Comparison of ENCODE assay signal across 15 cellular contexts in genomic region chr4:95087657-95088455, GRCh38.
DNase-seq lines count a peak whose midpoint lies in the region; TF ChIP-seq lines count a peak whose summit lies in the region.
"Had no signal": no experiment of that assay in that cellular context is flagged by ENCODE, and none has a peak within 500 bp of the region (broad histone marks: within the 10 kb centered on the region; RNA-seq: fewer than 3 reads in every experiment).

No MANE protein-coding gene starts in this region.

- peaks cover 11% of the 10 kb centered on the region for H3K4me1 ChIP-seq in A673 (ENCODE audit: insufficient read depth, low read length, poor library complexity, severe bottlenecking)

- H3K4me1 Mint-ChIP-seq in activated naive CD8-positive, alpha-beta T cell treated with anti-CD3 and anti-CD28 coated beads for 36 hours: peaks cover 18% of the 10 kb centered on the region
- H3K4me1 Mint-ChIP-seq in activated CD4-positive, alpha-beta T cell treated with anti-CD3 and anti-CD28 coated beads, Interleukin-2, amount 10 ng/mL, durations not matched to agents 7 days and 5 days: peaks cover 12% of the 10 kb centered on the region

- H3K36me3 ChIP-seq in A673 (ENCODE audit: insufficient read depth, low read length, poor library complexity, severe bottlenecking): no peaks in the 10 kb centered on the region
- H3K36me3 ChIP-seq: thoracic aorta had no signal

- H3K9me3 ChIP-seq in A673 (ENCODE audit: low read depth, low read length, poor library complexity, severe bottlenecking): no peaks in the 10 kb centered on the region
- H3K9me3 ChIP-seq: thoracic aorta had no signal

- H3K27ac Mint-ChIP-seq in activated naive CD8-positive, alpha-beta T cell treated with anti-CD3 and anti-CD28 coated beads for 36 hours: no peak overlapping the region
- H3K27ac Mint-ChIP-seq in activated CD4-positive, alpha-beta T cell treated with anti-CD3 and anti-CD28 coated beads, Interleukin-2, amount 10 ng/mL, durations not matched to agents 7 days and 5 days: no peak overlapping the region
- H3K27ac Mint-ChIP-seq: activated CD4-positive, alpha-beta memory T cell treated with anti-CD3 and anti-CD28 coated beads for 36 hours had no signal

- H3K4me3 ChIP-seq in A673 (ENCODE audit: low read depth, low read length, poor library complexity, severe bottlenecking): no peak overlapping the region
- H3K4me3 ChIP-seq: thoracic aorta had no signal

- no peaks in the 10 kb centered on the region for H3K27me3 ChIP-seq in A673 (replicated peaks; ENCODE audit: insufficient read depth, low read depth, low read length, poor library complexity)

- intact Hi-C loops in A673 (cut with micrococcal nuclease; ENCODE audit: unreplicated experiment): loop anchor here (10.0 kb wide), 1 partner anchor 673 kb away; no protein-coding TSS in a partner anchor

- H3K4me3 Mint-ChIP-seq in activated naive CD8-positive, alpha-beta T cell treated with anti-CD3 and anti-CD28 coated beads for 36 hours: no peak overlapping the region
- H3K4me3 Mint-ChIP-seq in activated CD4-positive, alpha-beta T cell treated with anti-CD3 and anti-CD28 coated beads, Interleukin-2, amount 10 ng/mL, durations not matched to agents 7 days and 5 days: no peak overlapping the region
- H3K4me3 Mint-ChIP-seq: activated CD4-positive, alpha-beta memory T cell treated with anti-CD3 and anti-CD28 coated beads for 36 hours had no signal

- H3K27me3 Mint-ChIP-seq in activated naive CD8-positive, alpha-beta T cell treated with anti-CD3 and anti-CD28 coated beads for 36 hours: no peaks in the 10 kb centered on the region
- H3K27me3 Mint-ChIP-seq in activated CD4-positive, alpha-beta T cell treated with anti-CD3 and anti-CD28 coated beads, Interleukin-2, amount 10 ng/mL, durations not matched to agents 7 days and 5 days: no peaks in the 10 kb centered on the region

- no TSS peak for BruUV-seq in A673 (replicated peaks; lab: Mats Ljungman, UMichigan)

- TF ChIP-seq CTCF in A673 (conservative IDR thresholded peaks at IDR 0.05; ENCODE audit: low read depth, low read length): no peak

- CTCF ChIA-PET in A673 (lab: Charles Lee): no interaction called here
- CTCF ChIA-PET in HEK293T (lab: Yijun Ruan, JAX): no interaction called here
- CTCF ChIA-PET in activated CD4-positive, alpha-beta T cell treated with anti-CD3 and anti-CD28 coated beads, Interleukin-2, amount 10 ng/mL, durations not matched to agents 7 days and 5 days (lab: Charles Lee): no interaction called here

- H3K36me3 Mint-ChIP-seq in activated naive CD8-positive, alpha-beta T cell treated with anti-CD3 and anti-CD28 coated beads for 36 hours: no peaks in the 10 kb centered on the region
- H3K36me3 Mint-ChIP-seq in activated CD4-positive, alpha-beta T cell treated with anti-CD3 and anti-CD28 coated beads, Interleukin-2, amount 10 ng/mL, durations not matched to agents 7 days and 5 days (ENCODE audit: low read depth): no peaks in the 10 kb centered on the region
- H3K36me3 Mint-ChIP-seq: activated CD4-positive, alpha-beta memory T cell treated with anti-CD3 and anti-CD28 coated beads for 36 hours had no signal

- POLR2A ChIA-PET in A673 (lab: Charles Lee; ENCODE audit: low non-redundant PET) (no interaction called here), HEK293T (lab: Yijun Ruan, JAX) (no interaction called here)
- POLR2A ChIA-PET in activated CD4-positive, alpha-beta T cell treated with anti-CD3 and anti-CD28 coated beads, Interleukin-2, amount 10 ng/mL, durations not matched to agents 7 days and 5 days (lab: Charles Lee): no interaction called here

- no peaks in the 10 kb centered on the region for H3K9me3 Mint-ChIP-seq in activated naive CD8-positive, alpha-beta T cell treated with anti-CD3 and anti-CD28 coated beads for 36 hours
- no peaks in the 10 kb centered on the region for H3K9me3 Mint-ChIP-seq in activated CD4-positive, alpha-beta T cell treated with anti-CD3 and anti-CD28 coated beads, Interleukin-2, amount 10 ng/mL, durations not matched to agents 7 days and 5 days
- H3K9me3 Mint-ChIP-seq: activated CD4-positive, alpha-beta memory T cell treated with anti-CD3 and anti-CD28 coated beads for 36 hours had no signal

- no peak overlapping the region for H3K27ac ChIP-seq in A673 (ENCODE audit: low read depth, low read length, poor library complexity, severe bottlenecking)
- H3K27ac ChIP-seq: thoracic aorta had no signal

- peak; percentile 36 for DNase-seq in A673 (ENCODE audit: low spot score)
- peak; percentile 22 for DNase-seq in HEK293T (ENCODE audit: extremely low spot score)
- DNase-seq in amniotic epithelial cell (ENCODE audit: low read depth): peak; percentile 55
- DNase-seq in iris pigment epithelial cell (ENCODE audit: low read depth): peak; percentile 50
- DNase-seq in stimulated activated CD8-positive, alpha-beta memory T cell treated with anti-CD3 and anti-CD28 coated beads, Interleukin-4, amount 100 ng/mL, for 48 hours: no peak
- no peak for DNase-seq in activated naive CD8-positive, alpha-beta T cell treated with anti-CD3 and anti-CD28 coated beads for 36 hours
- no peak for DNase-seq in activated CD4-positive, alpha-beta T cell treated with anti-CD3 and anti-CD28 coated beads, Interleukin-2, amount 10 ng/mL, durations not matched to agents 7 days and 5 days
- no peak for DNase-seq in NCI-H1694 (lab: John Stamatoyannopoulos, UW)
- DNase-seq: activated CD4-positive, alpha-beta memory T cell treated with anti-CD3 and anti-CD28 coated beads for 36 hours; activated T-cell treated with anti-CD3 and anti-CD28 coated beads, Interleukin-2, amount 50 U/mL, for 48 hours; amniotic stem cell; COR-L47; hippocampal formation; NCI-H2171 had no signal

TF ChIP-seq in HEK293T, 16 proteins besides CTCF, POLR2A, EP300 and RAD21:
- no peak for TF ChIP-seq NFRKB (IDR thresholded peaks at IDR 0.05)
- no peak for TF ChIP-seq BHLHE40 (IDR thresholded peaks at IDR 0.05; ENCODE audit: borderline replicate concordance)
- TF ChIP-seq L3MBTL2 (conservative IDR thresholded peaks at IDR 0.05): no peak
- TF ChIP-seq LEF1 (IDR thresholded peaks at IDR 0.05; ENCODE audit: borderline replicate concordance): no peak
- TF ChIP-seq CTBP1 (IDR thresholded peaks at IDR 0.05; ENCODE audit: borderline replicate concordance): no peak
- no peak for TF ChIP-seq HDGF (IDR thresholded peaks at IDR 0.05; ENCODE audit: borderline replicate concordance)
- no peak for TF ChIP-seq SUZ12 (IDR thresholded peaks at IDR 0.05)
- no peak for TF ChIP-seq ELF4 (IDR thresholded peaks at IDR 0.05)
- no peak for TF ChIP-seq FOXK2 (IDR thresholded peaks at IDR 0.05)
- no peak for TF ChIP-seq FOXM1 (IDR thresholded peaks at IDR 0.05; ENCODE audit: borderline replicate concordance)

Comparison
In these comparisons a context has a peak if more than half of its experiments do, and no peak if none do; other contexts are left out.
1. DNase-seq: peak in A673 (single experiment), HEK293T (single experiment), amniotic epithelial cell (single experiment) and iris pigment epithelial cell (single experiment); none in stimulated activated CD8-positive, alpha-beta memory T cell treated with anti-CD3 and anti-CD28 coated beads, Interleukin-4, amount 100 ng/mL, for 48 hours (single experiment), activated naive CD8-positive, alpha-beta T cell treated with anti-CD3 and anti-CD28 coated beads for 36 hours (single experiment), activated CD4-positive, alpha-beta T cell treated with anti-CD3 and anti-CD28 coated beads, Interleukin-2, amount 10 ng/mL, durations not matched to agents 7 days and 5 days (single experiment) and NCI-H1694 (single experiment).